ENCODE assay signal across 14 cellular contexts in genomic region chr5:112923988-112924387, GRCh38. TPM values are rescaled to one million over a fixed set of nuclear protein-coding genes. Genes with fewer than 3 reads are reported as not detected.
DNase-seq lines count a peak whose midpoint lies in the region; ATAC-seq and TF ChIP-seq lines count a peak whose summit lies in the region.
"Had no signal": no experiment of that assay in that cellular context is flagged by ENCODE, and none has a peak within 500 bp of the region (broad histone marks: within the 10 kb centered on the region; RNA-seq: fewer than 3 reads in every experiment).

No MANE protein-coding gene starts in this region.

- no peaks in the 10 kb centered on the region for H3K27me3 Mint-ChIP-seq in stimulated activated naive CD8-positive, alpha-beta T cell treated with anti-CD3 and anti-CD28 coated beads, Interleukin-15, amount 100 ng/mL, for 72 hours
- H3K27me3 Mint-ChIP-seq in immature natural killer cell (ENCODE audit: low read depth in 3 of 3) (peaks cover 8 to 9% (median 9%) of the 10 kb centered on the region in 3 donors), MCF 10A (ENCODE audit: insufficient read depth, unreplicated experiment) (no peaks in the 10 kb centered on the region)

- no peak overlapping the region for H3K27ac Mint-ChIP-seq in stimulated activated naive CD8-positive, alpha-beta T cell treated with anti-CD3 and anti-CD28 coated beads, Interleukin-15, amount 100 ng/mL, for 72 hours
- peak overlapping the region; percentile 93 to 98 (median 98) for H3K27ac Mint-ChIP-seq in immature natural killer cell
- no peak overlapping the region for H3K27ac Mint-ChIP-seq in MCF 10A (ENCODE audit: low read depth, unreplicated experiment)
- H3K27ac Mint-ChIP-seq: endodermal cell had no signal

- CTCF ChIA-PET in MCF 10A (lab: Yijun Ruan, JAX), result interaction anchor here (0.7 to 1.1 kb wide), 2 partner anchors 373 to 503 kb away, joined by 3 to 5 read pairs; no protein-coding TSS in a partner anchor

- DNase-seq in stimulated activated naive CD8-positive, alpha-beta T cell treated with anti-CD3 and anti-CD28 coated beads, Interleukin-15, amount 100 ng/mL, for 72 hours, result no peak
- DNase-seq in stimulated activated naive CD8-positive, alpha-beta T cell treated with anti-CD3 and anti-CD28 coated beads, Interleukin-15, Interleukin-2, amounts not matched to agents 100 U/mL and 50 U/mL, for 24 hours, result no peak
- DNase-seq in immature natural killer cell (no peak), SKM-1 (lab: John Stamatoyannopoulos, UW; ENCODE audit: unreplicated experiment) (no peak), MCF 10A (ENCODE audit: unreplicated experiment) (no peak), NOMO-1 (lab: John Stamatoyannopoulos, UW; ENCODE audit: unreplicated experiment in 2 of 2) (no peak), DMS114 treated with DMSO at 0.1 percent for 48 hours (lab: John Stamatoyannopoulos, UW; ENCODE audit: unreplicated experiment) (no peak)
- DNase-seq: endodermal cell, foreskin keratinocyte, HCEC 1CT, NCI-H2029 treated with DMSO at 0.1 percent for 48 hours, NCI-H526 treated with DMSO at 0.1 percent for 48 hours, ovary had no signal

- POLR2A ChIA-PET in MCF 10A (lab: Yijun Ruan, JAX), result interaction anchor here (0.7 kb wide), 1 partner anchor 10 kb away, joined by 3 read pairs; no protein-coding TSS in a partner anchor

- H3K9me3 ChIP-seq in SU-DHL-6 (ENCODE audit: insufficient read depth, low read length), result no peaks in the 10 kb centered on the region
- H3K9me3 ChIP-seq: ovary had no signal

- H3K36me3 Mint-ChIP-seq in immature natural killer cell (no peaks in the 10 kb centered on the region), MCF 10A (ENCODE audit: insufficient read depth, unreplicated experiment) (peaks cover 12% of the 10 kb centered on the region)

- intact Hi-C loops in MCF 10A (cut with micrococcal nuclease), result loop anchor here (5.0 kb wide), 2 partner anchors 47 to 62 kb away; partner anchors contain the start of gene SRP19

- peak overlapping the region; percentile 66 to 99 for H3K4me3 Mint-ChIP-seq in stimulated activated naive CD8-positive, alpha-beta T cell treated with anti-CD3 and anti-CD28 coated beads, Interleukin-15, amount 100 ng/mL, for 72 hours
- H3K4me3 Mint-ChIP-seq in immature natural killer cell (peak overlapping the region; percentile 82 to 98 (median 92)), MCF 10A (ENCODE audit: unreplicated experiment) (no peak overlapping the region)
- H3K4me3 Mint-ChIP-seq: endodermal cell had no signal

- peak overlapping the region; percentile 71 for H3K4me2 ChIP-seq in SU-DHL-6 (ENCODE audit: low read depth, low read length, poor library complexity, severe bottlenecking)

- no peaks in the 10 kb centered on the region for H3K9me3 Mint-ChIP-seq in stimulated activated naive CD8-positive, alpha-beta T cell treated with anti-CD3 and anti-CD28 coated beads, Interleukin-15, amount 100 ng/mL, for 72 hours
- no peaks in the 10 kb centered on the region for H3K9me3 Mint-ChIP-seq in immature natural killer cell
- H3K9me3 Mint-ChIP-seq in MCF 10A (ENCODE audit: unreplicated experiment), result no peaks in the 10 kb centered on the region
- H3K9me3 Mint-ChIP-seq: endodermal cell had no signal

- no peak overlapping the region for H3K4me3 ChIP-seq in SU-DHL-6 (ENCODE audit: insufficient read depth, low read length, poor library complexity, severe bottlenecking)
- H3K4me3 ChIP-seq: ovary had no signal

- H3K9ac ChIP-seq in SU-DHL-6 (ENCODE audit: low read length), result peak overlapping the region; percentile 89; the same call in 1 of the 2 replicates

- peaks cover 64% of the 10 kb centered on the region for H3F3A ChIP-seq in SU-DHL-6 (ENCODE audit: insufficient read depth)

- peaks cover 5% of the 10 kb centered on the region for H3K36me3 ChIP-seq in SU-DHL-6 (ENCODE audit: low read length)
- H3K36me3 ChIP-seq: ovary had no signal

- no peak overlapping the region for H2AFZ ChIP-seq in SU-DHL-6 (ENCODE audit: low read depth, low read length, severe bottlenecking)

- TF ChIP-seq CTCF in SU-DHL-6 (IDR thresholded peaks at IDR 0.05; ENCODE audit: insufficient read depth, low read length, poor library complexity, severe bottlenecking) (no peak), MCF 10A (IDR thresholded peaks at IDR 0.05; ENCODE audit: unreplicated experiment) (no peak)

- peak overlapping the region; percentile 93 for H3K27ac ChIP-seq in SU-DHL-6 (ENCODE audit: low read depth, low read length)
- H3K27ac ChIP-seq: foreskin keratinocyte, ovary had no signal

- H3K9me2 ChIP-seq in SU-DHL-6 (replicated peaks; ENCODE audit: insufficient read depth, low read length), result no peaks in the 10 kb centered on the region

- H3K79me2 ChIP-seq in SU-DHL-6 (ENCODE audit: insufficient read depth, low read length), result peaks cover 24% of the 10 kb centered on the region

- BruUV-seq in MCF 10A (replicated peaks; lab: Mats Ljungman, UMichigan), result no TSS peak

- H3K4me1 Mint-ChIP-seq in stimulated activated naive CD8-positive, alpha-beta T cell treated with anti-CD3 and anti-CD28 coated beads, Interleukin-15, amount 100 ng/mL, for 72 hours, result peaks cover 48% of the 10 kb centered on the region
- H3K4me1 Mint-ChIP-seq in immature natural killer cell (peaks cover 49 to 59% of the 10 kb centered on the region in 2 donors), MCF 10A (ENCODE audit: insufficient read depth, unreplicated experiment) (peaks cover 14% of the 10 kb centered on the region)

- ATAC-seq in stimulated activated naive CD8-positive, alpha-beta T cell treated with anti-CD3 and anti-CD28 coated beads, Interleukin-15, amount 100 ng/mL, for 72 hours, result no peak
- ATAC-seq in stimulated activated naive CD8-positive, alpha-beta T cell treated with anti-CD3 and anti-CD28 coated beads, Interleukin-15, Interleukin-2, amounts not matched to agents 100 U/mL and 50 U/mL, for 24 hours, result no peak
- ATAC-seq: foreskin keratinocyte had no signal

- no peaks in the 10 kb centered on the region for H4K20me1 ChIP-seq in SU-DHL-6 (ENCODE audit: low read depth, low read length)

- no peaks in the 10 kb centered on the region for H3K27me3 ChIP-seq in SU-DHL-6 (ENCODE audit: low read length)
- H3K27me3 ChIP-seq: ovary had no signal

RNA-seq across cellular contexts. Expression of gene REEP5, which starts 2.0 kb away (rescaled TPM):
- polyA plus RNA-seq in immature natural killer cell, result 100 to 1,000 TPM in 2 of 3 donors, 10 to 100 TPM in 1; 94.8 to 148 (median 103) TPM
- 64.8 and 65.2 TPM in 2 replicates for total RNA-seq in MCF 10A (2022)

RNA-seq across cellular contexts. Expression of gene DCP2, which starts 52.6 kb away (rescaled TPM):
- polyA plus RNA-seq in immature natural killer cell, result 10 to 100 TPM; 31.6 to 70.6 (median 35.9) TPM
- 32.7 and 34.1 TPM in 2 replicates for total RNA-seq in MCF 10A (2022)

Comparison
In these comparisons a context has a peak if more than half of its experiments do, and no peak if none do; other contexts are left out.
1. H3K27ac Mint-ChIP-seq: peak in immature natural killer cell (6 of 6); none in stimulated activated naive CD8-positive, alpha-beta T cell treated with anti-CD3 and anti-CD28 coated beads, Interleukin-15, amount 100 ng/mL, for 72 hours (0 of 2) and MCF 10A (single experiment).